In genomic region chr16:67758006-67758405, GRCh38 we compare ENCODE assay signal across 22 cellular contexts. TPM values are rescaled to one million over a fixed set of nuclear protein-coding genes. Genes with fewer than 3 reads are reported as not detected.
"Had no signal": no experiment of that assay in that cellular context is flagged by ENCODE, and none has a peak within 500 bp of the region (broad histone marks: within the 10 kb centered on the region; RNA-seq: fewer than 3 reads in every experiment).

No MANE protein-coding gene starts in this region.

- ATAC-seq: K562 had no signal

- H3K9ac ChIP-seq: KMS-11 had no signal

- H3K4me3 Mint-ChIP-seq: IgD-negative memory B cell had no signal

- H3K27me3 Mint-ChIP-seq: IgD-negative memory B cell had no signal

- H3K4me3 ChIP-seq: K562, SJSA1, SK-N-MC had no signal

- DNase-seq: Kasumi-1, MM.1S, NCI-H1092 treated with DMSO at 0.1 percent for 48 hours, NCI-H1436, NCI-H187, NCI-H2029, NCI-H2081 treated with DMSO at 0.1 percent for 48 hours, NCI-H2171, NCI-H226, NCI-H446, NCI-H510A, NCI-H524 treated with DMSO at 0.1 percent for 48 hours, NCI-H69, NCI-H774, Right ventricle myocardium superior, RPMI8226, SIG-M5 had no signal

- H3K9me3 ChIP-seq: SJSA1 had no signal

- H3K4me1 ChIP-seq: SJSA1 had no signal

- H3K27ac ChIP-seq: KMS-11, SJSA1, SK-N-MC had no signal

- H3K27me3 ChIP-seq: SJSA1 had no signal

- H3K36me3 ChIP-seq: SJSA1 had no signal

- H3K9me3 Mint-ChIP-seq: IgD-negative memory B cell had no signal

RNA-seq across cellular contexts. Expression of gene TSNAXIP1, which starts 48.7 kb away (rescaled TPM):
- polyA plus RNA-seq: IgD-negative memory B cell had no signal
